Comparison of ENCODE assay signal across 20 cellular contexts in the genomic region with DNA sequence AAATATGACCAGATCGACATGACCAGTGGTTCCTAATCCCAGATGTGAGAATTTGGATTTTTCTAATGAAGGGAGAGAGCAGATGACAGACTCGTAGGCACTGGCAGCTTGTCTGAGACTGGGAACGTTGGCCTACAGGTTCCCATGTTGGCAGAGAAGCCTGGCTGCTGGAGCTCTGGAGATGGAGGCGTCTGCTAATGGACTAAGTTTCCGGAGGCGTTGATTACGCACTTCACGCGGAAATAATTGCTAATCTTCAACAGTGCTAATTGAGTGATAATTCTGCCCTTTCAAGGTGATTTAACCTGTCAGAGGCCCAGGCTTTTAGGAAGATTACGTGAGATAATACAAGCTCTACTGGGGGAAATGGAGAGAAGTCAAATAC.
A peak's percentile ranks its signal among the peaks of the same experiment; 100 is the strongest.
DNase-seq lines count a peak whose midpoint lies in the region; ATAC-seq, FAIRE-seq and TF ChIP-seq lines count a peak whose summit lies in the region.
"Had no signal": no experiment of that assay in that cellular context is flagged by ENCODE, and none has a peak within 500 bp of the region (broad histone marks: within the 10 kb centered on the region; RNA-seq: fewer than 3 reads in every experiment).

No MANE protein-coding gene starts in this region.

- no peak for TF ChIP-seq RAD21 in HepG2 (CRISPR knock-in tag; IDR thresholded peaks at IDR 0.05)

- 48% methylated on average over 10 of the region's 10 CpGs for WGBS in HepG2 (ENCODE audit: low lambda C conversion rate)

- peak overlapping the region; percentile 75 for H3K4me2 ChIP-seq in BLaER1
- H3K4me2 ChIP-seq in HepG2 (ENCODE audit: low read depth, low read length): no peak overlapping the region
- no peak overlapping the region for H3K4me2 ChIP-seq in MM.1S (ENCODE audit: low read depth, low read length)

- CTCF ChIA-PET in HepG2 (lab: Yijun Ruan, JAX; ENCODE audit: low intra/inter-chr PET ratio, low total read pairs): no interaction called here

- no peak for TF ChIP-seq CTCF in chondrocyte (IDR thresholded peaks at IDR 0.05)
- no peak for TF ChIP-seq CTCF in nephron (IDR thresholded peaks at IDR 0.05; ENCODE audit: unreplicated experiment in 3 of 3)
- no peak for TF ChIP-seq CTCF in HepG2 (CRISPR knock-in tag; IDR thresholded peaks at IDR 0.05)
- TF ChIP-seq CTCF in MM.1S (IDR thresholded peaks at IDR 0.05; ENCODE audit: low read length): no peak

- intact Hi-C loops in HepG2 (cut with micrococcal nuclease; ENCODE audit: unreplicated experiment): no loop called here

- H3K9ac ChIP-seq in BLaER1 (peak overlapping the region; percentile 3; the same call in 1 of the 2 replicates), HepG2 (ENCODE audit: insufficient read depth, low read depth, low read length) (no peak overlapping the region), MM.1S (ENCODE audit: low read length) (no peak overlapping the region)

- no peaks in the 10 kb centered on the region for H3K9me2 ChIP-seq in MM.1S (replicated peaks; ENCODE audit: insufficient read depth, low read length)

- no peaks in the 10 kb centered on the region for H3K9me3 Mint-ChIP-seq in chondrocyte (ENCODE audit: low read depth)
- no peaks in the 10 kb centered on the region for H3K9me3 Mint-ChIP-seq in nephron

- H3K27ac ChIP-seq in BLaER1 (peak overlapping the region; percentile 72), HepG2 (ENCODE audit: extremely low read length, insufficient read depth, low read length) (no peak overlapping the region), MM.1S (ENCODE audit: low read length) (no peak overlapping the region)

- H3K27ac Mint-ChIP-seq in chondrocyte (ENCODE audit: unreplicated experiment) (no peak overlapping the region), nephron (peak overlapping the region; percentile 5 to 62 (median 40))
- H3K27ac Mint-ChIP-seq: CD14-positive monocyte had no signal

- H3K36me3 ChIP-seq in BLaER1: no peaks in the 10 kb centered on the region
- H3K36me3 ChIP-seq in HepG2 (replicated peaks in 1 of 2; ENCODE audit: control insufficient read depth in 1 of 2, insufficient read depth in 2 of 2, low read length in 2 of 2): no peaks in the 10 kb centered on the region
- H3K36me3 ChIP-seq in MM.1S (replicated peaks; ENCODE audit: insufficient read depth, low read length): no peaks in the 10 kb centered on the region
- H3K36me3 ChIP-seq: HAP-1, MG63 had no signal

- H3K4me1 ChIP-seq in BLaER1 (peaks cover 73% of the 10 kb centered on the region), HepG2 (ENCODE audit: insufficient read depth, low read length) (no peaks in the 10 kb centered on the region), MM.1S (ENCODE audit: low read length) (no peaks in the 10 kb centered on the region)
- H3K4me1 ChIP-seq: HAP-1 had no signal

- peaks cover 17% of the 10 kb centered on the region for H3K27me3 Mint-ChIP-seq in chondrocyte (ENCODE audit: low read depth)
- peaks cover 6% of the 10 kb centered on the region for H3K27me3 Mint-ChIP-seq in nephron (ENCODE audit: low read depth)

- H3K4me3 ChIP-seq in BLaER1 (no peak overlapping the region), HepG2 (replicated peaks in 1 of 3; ENCODE audit: insufficient read depth in 1 of 3, low read depth in 2 of 3, low read length in 3 of 3) (no peak overlapping the region), MM.1S (ENCODE audit: low read length) (no peak overlapping the region)
- H3K4me3 ChIP-seq: HAP-1, MG63 had no signal

- no peak for ATAC-seq in HepG2
- ATAC-seq: Right ventricle myocardium inferior had no signal

- H3K79me2 ChIP-seq in HepG2 (ENCODE audit: insufficient read depth, low read length) (no peaks in the 10 kb centered on the region), MM.1S (ENCODE audit: low read length) (no peaks in the 10 kb centered on the region)

- H3K36me3 Mint-ChIP-seq in chondrocyte (ENCODE audit: low read depth) (no peaks in the 10 kb centered on the region), nephron (ENCODE audit: low read depth) (no peaks in the 10 kb centered on the region)
- H3K36me3 Mint-ChIP-seq: CD14-positive monocyte had no signal

- POLR2A ChIA-PET in HepG2 (lab: Yijun Ruan, JAX): no interaction called here

- DNase-seq in D341Med (ENCODE audit: low spot score) (peak; percentile 68), chondrocyte (ENCODE audit: low spot score) (peak; percentile 39), HepG2 (ENCODE audit: low spot score) (no peak), NCI-H1436 (lab: John Stamatoyannopoulos, UW) (no peak), MM.1S (no peak)
- DNase-seq: DMS 273 treated with DMSO at 0.1 percent for 48 hours, Kasumi-1, MG63, NCI-H1092 treated with DMSO at 0.1 percent for 48 hours, NCI-H1694 treated with DMSO at 0.1 percent for 48 hours, NCI-H2107, NCI-H226 had no signal

- H3K4me1 Mint-ChIP-seq in chondrocyte (ENCODE audit: low read depth) (peaks cover 23% of the 10 kb centered on the region), nephron (peaks cover 37% of the 10 kb centered on the region)
- H3K4me1 Mint-ChIP-seq: CD14-positive monocyte had no signal

- no peaks in the 10 kb centered on the region for H3F3A ChIP-seq in MM.1S (ENCODE audit: insufficient read depth, low read length)

- no peak for TF ChIP-seq EP300 in HepG2 (IDR thresholded peaks at IDR 0.05; ENCODE audit: low read depth in 2 of 2, low read length in 2 of 2)
- TF ChIP-seq EP300 in HepG2 (CRISPR knock-in tag; IDR thresholded peaks at IDR 0.05; ENCODE audit: borderline replicate concordance): no peak

- in situ Hi-C loops in HepG2 (cut with HindIII; ENCODE audit: extremely low pct_ligation_motif_present, low pct_unique_long_range_greater_than_20kb): no loop called here

- FAIRE-seq in HepG2 (lab: Jason Lieb, UNC): no peak
- FAIRE-seq: G401.6, HTR-8/SVneo, RCC 7860 had no signal

- BruUV-seq in HepG2 (replicated peaks; lab: Mats Ljungman, UMichigan): no TSS peak

- no peak overlapping the region for H2AFZ ChIP-seq in HepG2 (ENCODE audit: low read length)
- H2AFZ ChIP-seq in MM.1S (ENCODE audit: low read length): no peak overlapping the region

- H4K20me1 ChIP-seq in BLaER1: no peaks in the 10 kb centered on the region
- no peaks in the 10 kb centered on the region for H4K20me1 ChIP-seq in HepG2 (ENCODE audit: insufficient read depth, low read length)
- no peaks in the 10 kb centered on the region for H4K20me1 ChIP-seq in MM.1S (ENCODE audit: insufficient read depth, low read length)

- H3K27me3 ChIP-seq in BLaER1 (no peaks in the 10 kb centered on the region), HepG2 (ENCODE audit: control insufficient read depth in 1 of 2, insufficient read depth in 2 of 2, low read length in 2 of 2) (peaks cover 1 to 15% of the 10 kb centered on the region in 2 experiments; a peak in 4 of 5 replicates), MM.1S (replicated peaks; ENCODE audit: insufficient read depth, low read length) (peaks cover 92% of the 10 kb centered on the region)
- H3K27me3 ChIP-seq: MG63 had no signal

- no peak for TF ChIP-seq POLR2A in HepG2 (IDR thresholded peaks at IDR 0.05; ENCODE audit: insufficient read depth in 1 of 2, low read depth in 2 of 2, low read length in 2 of 2)

- H3K4me3 Mint-ChIP-seq in chondrocyte (ENCODE audit: unreplicated experiment) (no peak overlapping the region), nephron (no peak overlapping the region)
- H3K4me3 Mint-ChIP-seq: CD14-positive monocyte had no signal

- H3K9me3 ChIP-seq in BLaER1: no peaks in the 10 kb centered on the region
- no peaks in the 10 kb centered on the region for H3K9me3 ChIP-seq in HepG2 (ENCODE audit: low read length)
- H3K9me3 ChIP-seq in MM.1S (replicated peaks; ENCODE audit: insufficient read depth, low read length): no peaks in the 10 kb centered on the region
- H3K9me3 ChIP-seq: HAP-1, MG63 had no signal

TF ChIP-seq in HepG2, 621 proteins besides CTCF, POLR2A, EP300 and RAD21 (continues in another document):
- TF ChIP-seq SRSF9 (IDR thresholded peaks at IDR 0.05; ENCODE audit: borderline replicate concordance, insufficient read depth, low read depth, low read length, poor library complexity, severe bottlenecking) (no peak), CREM (IDR thresholded peaks at IDR 0.05) (no peak), CREM (CRISPR knock-in tag; IDR thresholded peaks at IDR 0.05) (no peak), SPEN (CRISPR knock-in tag; IDR thresholded peaks at IDR 0.05; ENCODE audit: low read depth) (no peak), ZNF572 (CRISPR knock-in tag; IDR thresholded peaks at IDR 0.05) (no peak), ZNF639 (CRISPR knock-in tag; conservative IDR thresholded peaks at IDR 0.05) (no peak), PAX8 (CRISPR knock-in tag; IDR thresholded peaks at IDR 0.05; ENCODE audit: borderline replicate concordance) (no peak), ZNF83 (CRISPR knock-in tag; IDR thresholded peaks at IDR 0.05; ENCODE audit: borderline replicate concordance) (no peak), NFKBIZ (CRISPR knock-in tag; IDR thresholded peaks at IDR 0.05) (no peak), ZSCAN20 (CRISPR knock-in tag; IDR thresholded peaks at IDR 0.05; ENCODE audit: borderline replicate concordance) (no peak)

Comparison
In these comparisons a context has a peak if more than half of its experiments do, and no peak if none do; other contexts are left out.
1. DNase-seq: peak in D341Med (single experiment) and chondrocyte (single experiment); none in HepG2 (single experiment), NCI-H1436 (single experiment) and MM.1S (single experiment).